29 cellular contexts compared by ENCODE assay signal in genomic region chr4:24229976-24230375, GRCh38.
DNase-seq lines count a peak whose midpoint lies in the region; ATAC-seq and TF ChIP-seq lines count a peak whose summit lies in the region.
"Had no signal": no experiment of that assay in that cellular context is flagged by ENCODE, and none has a peak within 500 bp of the region (broad histone marks: within the 10 kb centered on the region; RNA-seq: fewer than 3 reads in every experiment).

No MANE protein-coding gene starts in this region.

- no peak for TF ChIP-seq CTCF in fibroblast of lung (conservative IDR thresholded peaks at IDR 0.05 in 1 of 2, IDR thresholded peaks at IDR 0.05 in 1 of 2; ENCODE audit: low read depth in 1 of 2, low read length in 2 of 2)
- TF ChIP-seq CTCF in liver (IDR thresholded peaks at IDR 0.05; ENCODE audit: low read depth, low read length, missing input control) = no peak
- no peak for TF ChIP-seq CTCF in SK-N-SH (IDR thresholded peaks at IDR 0.05)

- no peaks in the 10 kb centered on the region for H3K9me3 ChIP-seq in fibroblast of lung (ENCODE audit: control insufficient read depth, insufficient read depth, low read depth, low read length)
- no peaks in the 10 kb centered on the region for H3K9me3 ChIP-seq in liver (ENCODE audit: control insufficient read depth in 4 of 4, low read length in 3 of 4)
- no peaks in the 10 kb centered on the region for H3K9me3 ChIP-seq in SK-N-SH
- H3K9me3 ChIP-seq: lower lobe of right lung, mucosa of descending colon, pancreas, right atrium auricular region, tibial nerve had no signal

- H3K79me2 ChIP-seq in fibroblast of lung (ENCODE audit: control insufficient read depth, insufficient read depth, low read length) (no peaks in the 10 kb centered on the region), SK-N-SH (ENCODE audit: insufficient read depth) (no peaks in the 10 kb centered on the region)

- H4K20me1 ChIP-seq in fibroblast of lung (ENCODE audit: control insufficient read depth, extremely low read depth, insufficient read depth, low read length) (no peaks in the 10 kb centered on the region), SK-N-SH (ENCODE audit: insufficient read depth) (no peaks in the 10 kb centered on the region)

- no peaks in the 10 kb centered on the region for H3K9me2 ChIP-seq in SK-N-SH

- H3K36me3 ChIP-seq in fibroblast of lung (ENCODE audit: control insufficient read depth, insufficient read depth, low read length) (no peaks in the 10 kb centered on the region), liver (ENCODE audit: control insufficient read depth in 4 of 4, insufficient read depth in 3 of 4, low read depth in 1 of 4, low read length in 3 of 4) (no peaks in the 10 kb centered on the region), SK-N-SH (replicated peaks in 1 of 2; ENCODE audit: control insufficient read depth in 1 of 2, insufficient read depth in 2 of 2, low read length in 1 of 2) (no peaks in the 10 kb centered on the region)
- H3K36me3 ChIP-seq: lower lobe of right lung, pancreas, right atrium auricular region, tibial nerve had no signal

- H3K4me2 ChIP-seq in fibroblast of lung (ENCODE audit: extremely low read depth, insufficient read depth, low read length) = no peak overlapping the region
- no peak overlapping the region for H3K4me2 ChIP-seq in SK-N-SH

- H3F3A ChIP-seq in SK-N-SH (replicated peaks; ENCODE audit: insufficient read depth) = no peaks in the 10 kb centered on the region

- H3K27me3 ChIP-seq in fibroblast of lung (ENCODE audit: control insufficient read depth, insufficient read depth, low read length) (no peaks in the 10 kb centered on the region), liver (ENCODE audit: control insufficient read depth in 4 of 4, insufficient read depth in 4 of 4, low read length in 3 of 4) (no peaks in the 10 kb centered on the region), SK-N-SH (ENCODE audit: insufficient read depth) (peaks cover 5% of the 10 kb centered on the region; the same call in 1 of the 2 replicates)
- H3K27me3 ChIP-seq: right atrium auricular region, tibial nerve had no signal

- H3K9ac ChIP-seq in fibroblast of lung (ENCODE audit: insufficient read depth, low read length) (no peak overlapping the region), liver (ENCODE audit: low read depth in 1 of 2, low read length in 2 of 2) (peak overlapping the region in 1 of 2 donors; percentile 34), SK-N-SH (no peak overlapping the region)

- no peak for ATAC-seq in HG02938 (IDR thresholded peaks at IDR 0.05; ENCODE audit: unreplicated experiment)
- ATAC-seq: GM12878; lower lobe of right lung; mucosa of descending colon; pancreas; stimulated activated naive CD8-positive, alpha-beta T cell treated with anti-CD3 and anti-CD28 coated beads, Interleukin-15, amount 100 ng/mL, for 72 hours had no signal

- POLR2A ChIA-PET in SK-N-SH (lab: Yijun Ruan, JAX) = no interaction called here

- TF ChIP-seq RAD21 in liver (IDR thresholded peaks at IDR 0.05) (peak; percentile 48 to 62), SK-N-SH (IDR thresholded peaks at IDR 0.05; ENCODE audit: low read length) (no peak)

- DNase-seq in AG20443 (ENCODE audit: low spot score) (peak; percentile 68), LHCN-M2 (ENCODE audit: low read depth) (peak; percentile 32), fibroblast of lung (ENCODE audit: low read depth in 2 of 2) (peak; percentile 50 to 83), DMS 273 treated with DMSO at 0.1 percent for 48 hours (lab: John Stamatoyannopoulos, UW) (no peak), C1 segment of cervical spinal cord (lab: John Stamatoyannopoulos, UW) (no peak), SK-N-SH (no peak)
- DNase-seq: activated B cell treated with CpG ODN at 0.5 μM for 24 hours; activated CD4-positive, alpha-beta T cell treated with anti-CD3 and anti-CD28 coated beads, Interleukin-2, amount 50 U/mL, for 4 hours; activated naive CD8-positive, alpha-beta T cell treated with anti-CD3 and anti-CD28 coated beads for 36 hours; CD4-positive, alpha-beta memory T cell; cerebellar nuclear complex; DMS79; H9; kidney; lower lobe of right lung; mucosa of descending colon; NCI-H1105 treated with DMSO at 0.1 percent for 48 hours; NCI-H2029 treated with DMSO at 0.1 percent for 48 hours; NCI-H226; NCI-H774; nephron progenitor cell; pancreas; stimulated activated naive CD8-positive, alpha-beta T cell treated with anti-CD3 and anti-CD28 coated beads, Interleukin-15, amount 100 ng/mL, for 72 hours had no signal

- WGBS in liver = 27% methylated on average over 4 of the region's 4 CpGs
- 11% methylated on average over 4 of the region's 4 CpGs for WGBS in SK-N-SH (ENCODE audit: low lambda C conversion rate)

- no peak for TF ChIP-seq EP300 in SK-N-SH (IDR thresholded peaks at IDR 0.05; ENCODE audit: borderline replicate concordance in 1 of 2, low read depth in 1 of 2, low read length in 1 of 2)

- H3K4me1 ChIP-seq in fibroblast of lung (ENCODE audit: control insufficient read depth, extremely low read depth, insufficient read depth, low read length) (no peaks in the 10 kb centered on the region), liver (ENCODE audit: control insufficient read depth in 4 of 4, insufficient read depth in 4 of 4, low read length in 3 of 4) (peaks cover 5 to 27% (median 19%) of the 10 kb centered on the region in 4 donors), SK-N-SH (ENCODE audit: control insufficient read depth in 1 of 2, insufficient read depth in 2 of 2, low read depth in 1 of 2, low read length in 1 of 2) (no peaks in the 10 kb centered on the region)
- H3K4me1 ChIP-seq: lower lobe of right lung, pancreas, right atrium auricular region, tibial nerve had no signal

- H3K27ac ChIP-seq in fibroblast of lung (ENCODE audit: insufficient read depth, low read length) (no peak overlapping the region), liver (ENCODE audit: low read depth in 1 of 2, low read length in 2 of 2) (peak overlapping the region; percentile 77 to 78), SK-N-SH (ENCODE audit: low read depth in 2 of 2, low read length in 1 of 2) (no peak overlapping the region)
- H3K27ac ChIP-seq: HL-60, lower lobe of right lung, pancreas, right atrium auricular region, tibial nerve had no signal

- CTCF ChIA-PET in SK-N-SH (lab: Yijun Ruan, JAX) = no interaction called here

- H3K4me3 ChIP-seq in fibroblast of lung (replicated peaks in 1 of 4; ENCODE audit: control extremely low read depth in 1 of 4, insufficient read depth in 1 of 4, low read depth in 3 of 4, low read length in 4 of 4) (no peak overlapping the region), liver (ENCODE audit: low read depth in 1 of 3, low read length in 3 of 3) (no peak overlapping the region), SK-N-SH (ENCODE audit: low read depth in 2 of 2, low read length in 1 of 2) (no peak overlapping the region)
- H3K4me3 ChIP-seq: GM12878, lower lobe of right lung, mucosa of descending colon, pancreas, right atrium auricular region, tibial nerve had no signal

- no peak overlapping the region for H2AFZ ChIP-seq in fibroblast of lung (ENCODE audit: low read length)
- H2AFZ ChIP-seq in SK-N-SH (ENCODE audit: low read depth) = no peak overlapping the region

TF ChIP-seq in liver, 16 proteins besides CTCF, POLR2A, EP300 and RAD21 (continues in another document):
- no peak for TF ChIP-seq TAF1 (conservative IDR thresholded peaks at IDR 0.05)
- TF ChIP-seq GABPA (IDR thresholded peaks at IDR 0.05 in 1 of 2, conservative IDR thresholded peaks at IDR 0.05 in 1 of 2) = no peak
- TF ChIP-seq JUND (IDR thresholded peaks at IDR 0.05) = peak; percentile 66 to 87
- peak; percentile 84 for TF ChIP-seq ZBTB33 (IDR thresholded peaks at IDR 0.05)
- peak; percentile 48 for TF ChIP-seq HNF4G (IDR thresholded peaks at IDR 0.05)
- peak; percentile 92 for TF ChIP-seq YY1 (IDR thresholded peaks at IDR 0.05)
- no peak for TF ChIP-seq EGR1 (IDR thresholded peaks at IDR 0.05; ENCODE audit: low read depth in 2 of 2)

TF ChIP-seq in SK-N-SH, 30 proteins besides CTCF, POLR2A, EP300 and RAD21 (continues in another document):
- no peak for TF ChIP-seq ELF1 (IDR thresholded peaks at IDR 0.05)
- no peak for TF ChIP-seq MAX (IDR thresholded peaks at IDR 0.05; ENCODE audit: low read depth)
- TF ChIP-seq FOSL2 (IDR thresholded peaks at IDR 0.05; ENCODE audit: borderline replicate concordance, low read depth) = no peak
- TF ChIP-seq MXI1 (IDR thresholded peaks at IDR 0.05; ENCODE audit: low read depth, low read length) = no peak
- TF ChIP-seq ZBTB33 (IDR thresholded peaks at IDR 0.05; ENCODE audit: borderline replicate concordance, low read depth) = no peak
- TF ChIP-seq USF1 (IDR thresholded peaks at IDR 0.05; ENCODE audit: borderline replicate concordance, low read depth) = no peak
- TF ChIP-seq RXRA (IDR thresholded peaks at IDR 0.05; ENCODE audit: borderline replicate concordance, low read depth) = no peak
- no peak for TF ChIP-seq EZH2phosphoT487 (IDR thresholded peaks at IDR 0.05; ENCODE audit: borderline replicate concordance, low read depth)
- no peak for TF ChIP-seq YY1 (IDR thresholded peaks at IDR 0.05; ENCODE audit: low read depth)
- TF ChIP-seq TAF1 (IDR thresholded peaks at IDR 0.05; ENCODE audit: borderline replicate concordance, low read depth, low read length) = no peak
- no peak for TF ChIP-seq RFX5 (IDR thresholded peaks at IDR 0.05; ENCODE audit: low read length)
- no peak for TF ChIP-seq JUND (IDR thresholded peaks at IDR 0.05)

Comparison
In these comparisons a context has a peak if more than half of its experiments do, and no peak if none do; other contexts are left out.
1. DNase-seq: peak in AG20443 (single experiment), LHCN-M2 (single experiment) and fibroblast of lung (2 of 2); none in DMS 273 treated with DMSO at 0.1 percent for 48 hours (single experiment), C1 segment of cervical spinal cord (0 of 14) and SK-N-SH (single experiment).
2. H3K27ac ChIP-seq: peak in liver (2 of 2); none in fibroblast of lung (single experiment) and SK-N-SH (0 of 2).